Comparison of ENCODE assay signal across 1 cellular context in the genomic region with DNA sequence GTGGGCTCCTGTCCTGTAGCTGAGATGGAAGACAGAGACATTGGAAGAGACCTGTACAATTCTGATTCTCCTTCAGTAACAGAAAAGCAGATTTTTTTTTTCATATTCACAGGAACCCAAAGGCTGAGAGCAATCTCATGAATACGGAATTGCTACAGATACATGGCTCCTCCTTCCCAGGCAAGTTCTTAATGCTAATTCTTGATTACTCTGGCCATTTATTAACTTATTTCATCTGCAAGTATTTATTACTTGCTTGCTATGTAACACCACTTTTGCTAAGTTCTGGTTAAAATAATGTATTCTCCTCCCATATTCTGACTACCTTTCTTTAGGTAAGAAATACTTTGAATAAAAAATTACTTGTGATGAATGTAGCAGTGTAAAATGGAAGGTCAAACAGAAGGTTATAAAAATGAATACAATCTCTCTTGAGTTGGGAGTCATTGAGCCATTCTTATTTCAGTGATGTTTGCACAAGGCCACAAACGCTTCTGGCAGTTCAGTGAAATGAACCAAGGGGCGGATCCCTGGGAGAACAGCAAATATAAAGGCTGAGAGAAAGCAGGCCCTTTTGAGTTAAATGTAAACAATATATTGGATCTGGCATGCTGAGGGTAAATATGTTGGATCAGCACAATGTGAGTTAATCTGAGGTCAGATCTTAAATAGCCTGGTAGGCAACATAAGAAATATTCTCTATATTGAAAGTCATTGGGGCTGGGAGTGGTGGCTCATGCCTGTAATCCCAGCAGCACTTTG.
A peak's percentile ranks its signal among the peaks of the same experiment; 100 is the strongest.
TF ChIP-seq lines count a peak whose summit lies in the region.

No MANE protein-coding gene starts in this region.

TF ChIP-seq in HepG2, 621 proteins besides CTCF, POLR2A, EP300 and RAD21 (continued from another document and continues in another):
- TF ChIP-seq, protein P1, sequence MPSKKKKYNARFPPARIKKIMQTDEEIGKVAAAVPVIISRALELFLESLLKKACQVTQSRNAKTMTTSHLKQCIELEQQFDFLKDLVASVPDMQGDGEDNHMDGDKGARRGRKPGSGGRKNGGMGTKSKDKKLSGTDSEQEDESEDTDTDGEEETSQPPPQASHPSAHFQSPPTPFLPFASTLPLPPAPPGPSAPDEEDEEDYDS (CRISPR knock-in tag; IDR thresholded peaks at IDR 0.05) = no peak
- TF ChIP-seq ZNF75D (CRISPR knock-in tag; IDR thresholded peaks at IDR 0.05; ENCODE audit: borderline replicate concordance) (no peak), ATF1 (CRISPR knock-in tag; IDR thresholded peaks at IDR 0.05) (0 out of 2 replicates have a peak, but pooled peaks have one; percentile 28), ZNF121 (CRISPR knock-in tag; IDR thresholded peaks at IDR 0.05) (no peak), BHLHE40 (IDR thresholded peaks at IDR 0.05; ENCODE audit: low read length) (no peak), YY1 (IDR thresholded peaks at IDR 0.05; ENCODE audit: insufficient read depth, insufficient replicate concordance, low read depth, low read length) (no peak), FLYWCH1 (CRISPR knock-in tag; IDR thresholded peaks at IDR 0.05) (no peak), ZNF792 (CRISPR knock-in tag; IDR thresholded peaks at IDR 0.05) (no peak), MAFK (conservative IDR thresholded peaks at IDR 0.05 in 1 of 2, IDR thresholded peaks at IDR 0.05 in 1 of 2; ENCODE audit: low read length in 2 of 2) (peak; percentile 97 to 99), SALL2 (CRISPR knock-in tag; IDR thresholded peaks at IDR 0.05) (no peak), PRMT3 (CRISPR knock-in tag; IDR thresholded peaks at IDR 0.05; ENCODE audit: borderline replicate concordance, low read depth) (no peak), ZFAT (CRISPR knock-in tag; conservative IDR thresholded peaks at IDR 0.05) (no peak), NFYC (CRISPR knock-in tag; IDR thresholded peaks at IDR 0.05) (no peak), HOXD1 (CRISPR knock-in tag; IDR thresholded peaks at IDR 0.05) (no peak), ZNF781 (CRISPR knock-in tag; IDR thresholded peaks at IDR 0.05; ENCODE audit: borderline replicate concordance, not compliant biosample characterization) (no peak), NR2C2 (CRISPR knock-in tag; IDR thresholded peaks at IDR 0.05; ENCODE audit: borderline replicate concordance) (no peak), ZNF543 (CRISPR knock-in tag; IDR thresholded peaks at IDR 0.05) (no peak), THAP11 (CRISPR knock-in tag; IDR thresholded peaks at IDR 0.05) (0 out of 2 replicates have a peak, but pooled peaks have one; percentile 15), FOXA3 (CRISPR knock-in tag; IDR thresholded peaks at IDR 0.05) (peak; percentile 86), SNRNP70 (IDR thresholded peaks at IDR 0.05; ENCODE audit: low read depth, low read length) (no peak), ZNF354B (CRISPR knock-in tag; IDR thresholded peaks at IDR 0.05) (no peak), ZFY (CRISPR knock-in tag; IDR thresholded peaks at IDR 0.05) (no peak), THYN1 (CRISPR knock-in tag; IDR thresholded peaks at IDR 0.05; ENCODE audit: borderline replicate concordance, low read depth) (no peak), ZNF383 (CRISPR knock-in tag; IDR thresholded peaks at IDR 0.05; ENCODE audit: borderline replicate concordance) (no peak), BORCS8-MEF2B (CRISPR knock-in tag; IDR thresholded peaks at IDR 0.05) (no peak), CBX5 (CRISPR knock-in tag; IDR thresholded peaks at IDR 0.05; ENCODE audit: borderline replicate concordance) (no peak), ZNF674 (CRISPR knock-in tag; IDR thresholded peaks at IDR 0.05; ENCODE audit: low read depth) (no peak)
- TF ChIP-seq, protein P2, sequence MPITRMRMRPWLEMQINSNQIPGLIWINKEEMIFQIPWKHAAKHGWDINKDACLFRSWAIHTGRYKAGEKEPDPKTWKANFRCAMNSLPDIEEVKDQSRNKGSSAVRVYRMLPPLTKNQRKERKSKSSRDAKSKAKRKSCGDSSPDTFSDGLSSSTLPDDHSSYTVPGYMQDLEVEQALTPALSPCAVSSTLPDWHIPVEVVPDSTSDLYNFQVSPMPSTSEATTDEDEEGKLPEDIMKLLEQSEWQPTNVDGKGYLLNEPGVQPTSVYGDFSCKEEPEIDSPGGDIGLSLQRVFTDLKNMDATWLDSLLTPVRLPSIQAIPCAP (CRISPR knock-in tag; IDR thresholded peaks at IDR 0.05; ENCODE audit: low read depth) = no peak
- TF ChIP-seq, protein P3, sequence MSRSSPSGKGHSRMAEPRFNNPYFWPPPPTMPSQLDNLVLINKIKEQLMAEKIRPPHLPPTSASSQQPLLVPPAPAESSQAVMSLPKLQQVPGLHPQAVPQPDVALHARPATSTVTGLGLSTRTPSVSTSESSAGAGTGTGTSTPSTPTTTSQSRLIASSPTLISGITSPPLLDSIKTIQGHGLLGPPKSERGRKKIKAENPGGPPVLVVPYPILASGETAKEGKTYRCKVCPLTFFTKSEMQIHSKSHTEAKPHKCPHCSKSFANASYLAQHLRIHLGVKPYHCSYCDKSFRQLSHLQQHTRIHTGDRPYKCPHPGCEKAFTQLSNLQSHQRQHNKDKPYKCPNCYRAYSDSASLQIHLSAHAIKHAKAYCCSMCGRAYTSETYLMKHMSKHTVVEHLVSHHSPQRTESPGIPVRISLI (CRISPR knock-in tag; IDR thresholded peaks at IDR 0.05; ENCODE audit: borderline replicate concordance) = no peak
- TF ChIP-seq, protein P4, sequence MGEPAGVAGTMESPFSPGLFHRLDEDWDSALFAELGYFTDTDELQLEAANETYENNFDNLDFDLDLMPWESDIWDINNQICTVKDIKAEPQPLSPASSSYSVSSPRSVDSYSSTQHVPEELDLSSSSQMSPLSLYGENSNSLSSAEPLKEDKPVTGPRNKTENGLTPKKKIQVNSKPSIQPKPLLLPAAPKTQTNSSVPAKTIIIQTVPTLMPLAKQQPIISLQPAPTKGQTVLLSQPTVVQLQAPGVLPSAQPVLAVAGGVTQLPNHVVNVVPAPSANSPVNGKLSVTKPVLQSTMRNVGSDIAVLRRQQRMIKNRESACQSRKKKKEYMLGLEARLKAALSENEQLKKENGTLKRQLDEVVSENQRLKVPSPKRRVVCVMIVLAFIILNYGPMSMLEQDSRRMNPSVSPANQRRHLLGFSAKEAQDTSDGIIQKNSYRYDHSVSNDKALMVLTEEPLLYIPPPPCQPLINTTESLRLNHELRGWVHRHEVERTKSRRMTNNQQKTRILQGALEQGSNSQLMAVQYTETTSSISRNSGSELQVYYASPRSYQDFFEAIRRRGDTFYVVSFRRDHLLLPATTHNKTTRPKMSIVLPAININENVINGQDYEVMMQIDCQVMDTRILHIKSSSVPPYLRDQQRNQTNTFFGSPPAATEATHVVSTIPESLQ (CRISPR knock-in tag; conservative IDR thresholded peaks at IDR 0.05) = no peak
- TF ChIP-seq, protein P5, sequence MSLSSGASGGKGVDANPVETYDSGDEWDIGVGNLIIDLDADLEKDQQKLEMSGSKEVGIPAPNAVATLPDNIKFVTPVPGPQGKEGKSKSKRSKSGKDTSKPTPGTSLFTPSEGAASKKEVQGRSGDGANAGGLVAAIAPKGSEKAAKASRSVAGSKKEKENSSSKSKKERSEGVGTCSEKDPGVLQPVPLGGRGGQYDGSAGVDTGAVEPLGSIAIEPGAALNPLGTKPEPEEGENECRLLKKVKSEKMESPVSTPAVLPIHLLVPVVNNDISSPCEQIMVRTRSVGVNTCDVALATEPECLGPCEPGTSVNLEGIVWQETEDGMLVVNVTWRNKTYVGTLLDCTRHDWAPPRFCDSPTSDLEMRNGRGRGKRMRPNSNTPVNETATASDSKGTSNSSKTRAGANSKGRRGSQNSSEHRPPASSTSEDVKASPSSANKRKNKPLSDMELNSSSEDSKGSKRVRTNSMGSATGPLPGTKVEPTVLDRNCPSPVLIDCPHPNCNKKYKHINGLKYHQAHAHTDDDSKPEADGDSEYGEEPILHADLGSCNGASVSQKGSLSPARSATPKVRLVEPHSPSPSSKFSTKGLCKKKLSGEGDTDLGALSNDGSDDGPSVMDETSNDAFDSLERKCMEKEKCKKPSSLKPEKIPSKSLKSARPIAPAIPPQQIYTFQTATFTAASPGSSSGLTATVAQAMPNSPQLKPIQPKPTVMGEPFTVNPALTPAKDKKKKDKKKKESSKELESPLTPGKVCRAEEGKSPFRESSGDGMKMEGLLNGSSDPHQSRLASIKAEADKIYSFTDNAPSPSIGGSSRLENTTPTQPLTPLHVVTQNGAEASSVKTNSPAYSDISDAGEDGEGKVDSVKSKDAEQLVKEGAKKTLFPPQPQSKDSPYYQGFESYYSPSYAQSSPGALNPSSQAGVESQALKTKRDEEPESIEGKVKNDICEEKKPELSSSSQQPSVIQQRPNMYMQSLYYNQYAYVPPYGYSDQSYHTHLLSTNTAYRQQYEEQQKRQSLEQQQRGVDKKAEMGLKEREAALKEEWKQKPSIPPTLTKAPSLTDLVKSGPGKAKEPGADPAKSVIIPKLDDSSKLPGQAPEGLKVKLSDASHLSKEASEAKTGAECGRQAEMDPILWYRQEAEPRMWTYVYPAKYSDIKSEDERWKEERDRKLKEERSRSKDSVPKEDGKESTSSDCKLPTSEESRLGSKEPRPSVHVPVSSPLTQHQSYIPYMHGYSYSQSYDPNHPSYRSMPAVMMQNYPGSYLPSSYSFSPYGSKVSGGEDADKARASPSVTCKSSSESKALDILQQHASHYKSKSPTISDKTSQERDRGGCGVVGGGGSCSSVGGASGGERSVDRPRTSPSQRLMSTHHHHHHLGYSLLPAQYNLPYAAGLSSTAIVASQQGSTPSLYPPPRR (CRISPR knock-in tag; IDR thresholded peaks at IDR 0.05; ENCODE audit: borderline replicate concordance) = peak; percentile 96
- TF ChIP-seq, protein P6, sequence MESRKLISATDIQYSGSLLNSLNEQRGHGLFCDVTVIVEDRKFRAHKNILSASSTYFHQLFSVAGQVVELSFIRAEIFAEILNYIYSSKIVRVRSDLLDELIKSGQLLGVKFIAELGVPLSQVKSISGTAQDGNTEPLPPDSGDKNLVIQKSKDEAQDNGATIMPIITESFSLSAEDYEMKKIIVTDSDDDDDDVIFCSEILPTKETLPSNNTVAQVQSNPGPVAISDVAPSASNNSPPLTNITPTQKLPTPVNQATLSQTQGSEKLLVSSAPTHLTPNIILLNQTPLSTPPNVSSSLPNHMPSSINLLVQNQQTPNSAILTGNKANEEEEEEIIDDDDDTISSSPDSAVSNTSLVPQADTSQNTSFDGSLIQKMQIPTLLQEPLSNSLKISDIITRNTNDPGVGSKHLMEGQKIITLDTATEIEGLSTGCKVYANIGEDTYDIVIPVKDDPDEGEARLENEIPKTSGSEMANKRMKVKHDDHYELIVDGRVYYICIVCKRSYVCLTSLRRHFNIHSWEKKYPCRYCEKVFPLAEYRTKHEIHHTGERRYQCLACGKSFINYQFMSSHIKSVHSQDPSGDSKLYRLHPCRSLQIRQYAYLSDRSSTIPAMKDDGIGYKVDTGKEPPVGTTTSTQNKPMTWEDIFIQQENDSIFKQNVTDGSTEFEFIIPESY (CRISPR knock-in tag; IDR thresholded peaks at IDR 0.05) = no peak
- TF ChIP-seq, protein P7, sequence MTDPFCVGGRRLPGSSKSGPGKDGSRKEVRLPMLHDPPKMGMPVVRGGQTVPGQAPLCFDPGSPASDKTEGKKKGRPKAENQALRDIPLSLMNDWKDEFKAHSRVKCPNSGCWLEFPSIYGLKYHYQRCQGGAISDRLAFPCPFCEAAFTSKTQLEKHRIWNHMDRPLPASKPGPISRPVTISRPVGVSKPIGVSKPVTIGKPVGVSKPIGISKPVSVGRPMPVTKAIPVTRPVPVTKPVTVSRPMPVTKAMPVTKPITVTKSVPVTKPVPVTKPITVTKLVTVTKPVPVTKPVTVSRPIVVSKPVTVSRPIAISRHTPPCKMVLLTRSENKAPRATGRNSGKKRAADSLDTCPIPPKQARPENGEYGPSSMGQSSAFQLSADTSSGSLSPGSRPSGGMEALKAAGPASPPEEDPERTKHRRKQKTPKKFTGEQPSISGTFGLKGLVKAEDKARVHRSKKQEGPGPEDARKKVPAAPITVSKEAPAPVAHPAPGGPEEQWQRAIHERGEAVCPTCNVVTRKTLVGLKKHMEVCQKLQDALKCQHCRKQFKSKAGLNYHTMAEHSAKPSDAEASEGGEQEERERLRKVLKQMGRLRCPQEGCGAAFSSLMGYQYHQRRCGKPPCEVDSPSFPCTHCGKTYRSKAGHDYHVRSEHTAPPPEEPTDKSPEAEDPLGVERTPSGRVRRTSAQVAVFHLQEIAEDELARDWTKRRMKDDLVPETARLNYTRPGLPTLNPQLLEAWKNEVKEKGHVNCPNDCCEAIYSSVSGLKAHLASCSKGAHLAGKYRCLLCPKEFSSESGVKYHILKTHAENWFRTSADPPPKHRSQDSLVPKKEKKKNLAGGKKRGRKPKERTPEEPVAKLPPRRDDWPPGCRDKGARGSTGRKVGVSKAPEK (CRISPR knock-in tag; IDR thresholded peaks at IDR 0.05; ENCODE audit: borderline replicate concordance) = no peak
